1 cellular context compared by ENCODE assay signal in the genomic region with DNA sequence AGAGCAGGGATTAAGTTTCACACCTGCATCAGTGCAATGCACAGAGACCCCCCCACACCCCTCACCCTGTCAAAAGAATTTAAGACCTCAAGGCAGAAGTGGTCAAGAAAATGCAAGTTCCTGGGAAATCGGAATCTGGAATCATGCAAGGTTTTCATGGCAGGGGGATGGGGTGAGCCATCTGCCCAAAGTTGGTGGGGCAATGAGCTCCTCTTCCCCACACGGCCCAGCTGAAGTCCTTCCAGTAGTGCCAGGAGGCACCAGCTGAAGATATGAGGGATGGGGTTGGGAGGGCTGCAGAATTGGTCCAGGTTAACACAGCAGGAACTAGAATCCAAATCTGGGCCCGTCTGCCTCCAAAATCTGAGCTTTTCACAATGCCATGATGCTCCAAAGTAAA.
TF ChIP-seq lines count a peak whose summit lies in the region.

No MANE protein-coding gene starts in this region.

TF ChIP-seq in K562, 482 proteins besides CTCF, POLR2A, EP300 and RAD21 (continued from another document):
- TF ChIP-seq, protein P1, sequence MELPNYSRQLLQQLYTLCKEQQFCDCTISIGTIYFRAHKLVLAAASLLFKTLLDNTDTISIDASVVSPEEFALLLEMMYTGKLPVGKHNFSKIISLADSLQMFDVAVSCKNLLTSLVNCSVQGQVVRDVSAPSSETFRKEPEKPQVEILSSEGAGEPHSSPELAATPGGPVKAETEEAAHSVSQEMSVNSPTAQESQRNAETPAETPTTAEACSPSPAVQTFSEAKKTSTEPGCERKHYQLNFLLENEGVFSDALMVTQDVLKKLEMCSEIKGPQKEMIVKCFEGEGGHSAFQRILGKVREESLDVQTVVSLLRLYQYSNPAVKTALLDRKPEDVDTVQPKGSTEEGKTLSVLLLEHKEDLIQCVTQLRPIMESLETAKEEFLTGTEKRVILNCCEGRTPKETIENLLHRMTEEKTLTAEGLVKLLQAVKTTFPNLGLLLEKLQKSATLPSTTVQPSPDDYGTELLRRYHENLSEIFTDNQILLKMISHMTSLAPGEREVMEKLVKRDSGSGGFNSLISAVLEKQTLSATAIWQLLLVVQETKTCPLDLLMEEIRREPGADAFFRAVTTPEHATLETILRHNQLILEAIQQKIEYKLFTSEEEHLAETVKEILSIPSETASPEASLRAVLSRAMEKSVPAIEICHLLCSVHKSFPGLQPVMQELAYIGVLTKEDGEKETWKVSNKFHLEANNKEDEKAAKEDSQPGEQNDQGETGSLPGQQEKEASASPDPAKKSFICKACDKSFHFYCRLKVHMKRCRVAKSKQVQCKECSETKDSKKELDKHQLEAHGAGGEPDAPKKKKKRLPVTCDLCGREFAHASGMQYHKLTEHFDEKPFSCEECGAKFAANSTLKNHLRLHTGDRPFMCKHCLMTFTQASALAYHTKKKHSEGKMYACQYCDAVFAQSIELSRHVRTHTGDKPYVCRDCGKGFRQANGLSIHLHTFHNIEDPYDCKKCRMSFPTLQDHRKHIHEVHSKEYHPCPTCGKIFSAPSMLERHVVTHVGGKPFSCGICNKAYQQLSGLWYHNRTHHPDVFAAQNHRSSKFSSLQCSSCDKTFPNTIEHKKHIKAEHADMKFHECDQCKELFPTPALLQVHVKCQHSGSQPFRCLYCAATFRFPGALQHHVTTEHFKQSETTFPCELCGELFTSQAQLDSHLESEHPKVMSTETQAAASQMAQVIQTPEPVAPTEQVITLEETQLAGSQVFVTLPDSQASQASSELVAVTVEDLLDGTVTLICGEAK (IDR thresholded peaks at IDR 0.05) = no peak
- TF ChIP-seq, protein P1 (CRISPR knock-in tag; IDR thresholded peaks at IDR 0.05) = no peak
- TF ChIP-seq TOE1 (IDR thresholded peaks at IDR 0.05; ENCODE audit: borderline replicate concordance) (no peak), TOE1 (CRISPR knock-in tag; IDR thresholded peaks at IDR 0.05; ENCODE audit: borderline replicate concordance, low read depth) (no peak), ZNF143 (CRISPR knock-in tag; IDR thresholded peaks at IDR 0.05) (no peak), TEAD4 (IDR thresholded peaks at IDR 0.05; ENCODE audit: low read length) (0 out of 2 replicates have a peak, but pooled peaks have one; percentile 0), TEAD4 (CRISPR knock-in tag; IDR thresholded peaks at IDR 0.05; ENCODE audit: borderline replicate concordance) (no peak), TCF3 (CRISPR knock-in tag; IDR thresholded peaks at IDR 0.05) (peak; percentile 4)
- TF ChIP-seq, protein P2, sequence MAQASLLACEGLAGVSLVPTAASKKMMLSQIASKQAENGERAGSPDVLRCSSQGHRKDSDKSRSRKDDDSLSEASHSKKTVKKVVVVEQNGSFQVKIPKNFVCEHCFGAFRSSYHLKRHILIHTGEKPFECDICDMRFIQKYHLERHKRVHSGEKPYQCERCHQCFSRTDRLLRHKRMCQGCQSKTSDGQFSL (CRISPR knock-in tag; IDR thresholded peaks at IDR 0.05) = peak; percentile 53; the same call in 1 of the 2 replicates
- TF ChIP-seq, protein P2 (tag; IDR thresholded peaks at IDR 0.05) = no peak
